In the genomic region with DNA sequence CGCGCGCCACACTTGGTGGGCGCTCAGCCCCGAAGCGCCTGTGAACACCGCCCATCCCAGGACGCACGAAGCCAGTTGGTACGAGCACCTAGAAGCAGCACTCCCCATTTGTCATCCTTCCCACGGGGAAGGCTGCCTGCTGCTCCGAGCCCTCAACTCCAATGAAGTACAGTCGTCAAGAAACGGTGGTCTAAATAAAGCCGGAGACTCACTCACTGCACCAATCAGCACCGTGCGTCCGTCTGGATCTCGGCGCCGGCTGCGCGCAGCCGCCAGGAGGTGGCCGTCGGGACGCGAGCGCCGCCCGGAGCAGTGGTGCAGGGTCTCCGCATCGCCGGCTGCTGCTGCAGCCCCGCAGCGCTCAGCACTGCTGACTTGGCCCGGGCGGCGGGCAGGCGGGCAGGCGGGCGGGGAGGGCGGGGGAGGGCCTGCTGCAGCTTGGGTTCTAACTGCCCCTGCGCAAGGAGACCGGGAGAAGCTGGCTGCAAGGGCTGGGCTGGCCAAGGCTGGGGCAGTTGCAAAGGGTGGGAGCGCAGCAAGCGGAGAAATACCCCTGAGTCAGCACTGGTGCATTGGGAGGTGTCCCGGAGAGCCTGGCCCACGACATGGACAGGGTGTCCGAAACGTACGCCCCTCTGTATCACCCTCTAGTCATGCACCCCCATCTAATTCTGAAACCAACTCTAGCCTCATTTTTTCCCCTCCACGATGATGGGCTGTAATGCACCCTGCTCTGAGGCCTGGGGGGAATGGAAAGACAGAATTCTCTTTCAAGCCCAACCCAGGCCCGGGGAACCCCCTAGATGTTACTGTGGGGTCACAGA, we compare ENCODE assay signal across 8 cellular contexts. TPM values are rescaled to one million over a fixed set of nuclear protein-coding genes. Genes with fewer than 3 reads are reported as not detected.
DNase-seq lines count a peak whose midpoint lies in the region; ATAC-seq and TF ChIP-seq lines count a peak whose summit lies in the region.

No MANE protein-coding gene starts in this region.

- H3K36me3 Mint-ChIP-seq in glutamatergic neuron (ENCODE audit: unreplicated experiment), result no peaks in the 10 kb centered on the region

- intact Hi-C loops in gastrocnemius medialis (cut with DNase I; ENCODE audit: low total_unique reads), result no loop called here

- in situ Hi-C loops in gastrocnemius medialis (cut with MboI; ENCODE audit: low sequenced_read_pairs in 4 of 4), result loop anchor here in 3 of 4 donors (5.0 to 25.0 kb wide), 4 partner anchors 54 to 286 kb away; no protein-coding TSS in a partner anchor

- H3K4me3 Mint-ChIP-seq in glutamatergic neuron (ENCODE audit: unreplicated experiment), result peak overlapping the region; percentile 77

- TF ChIP-seq POLR2A in gastrocnemius medialis (IDR thresholded peaks at IDR 0.05), result peak in 1 of 2 donors; percentile 33

- peaks cover 26% of the 10 kb centered on the region for H3K4me1 Mint-ChIP-seq in glutamatergic neuron (ENCODE audit: low read depth, unreplicated experiment)

- H3K4me3 ChIP-seq in GM06990 (replicated peaks; ENCODE audit: low read depth, low read length) (no peak overlapping the region; the same call in 1 of the 2 replicates), NT2/D1 (ENCODE audit: insufficient read length, low read depth) (no peak overlapping the region), gastrocnemius medialis (peak overlapping the region; percentile 19 to 55 (median 44))

- peaks cover 12% of the 10 kb centered on the region for H3K27me3 Mint-ChIP-seq in glutamatergic neuron (ENCODE audit: unreplicated experiment)

- peaks cover 1% of the 10 kb centered on the region for H3K9me3 Mint-ChIP-seq in glutamatergic neuron (ENCODE audit: unreplicated experiment)

- no peak overlapping the region for H3K27ac ChIP-seq in gastrocnemius medialis

- DNase-seq in GM06990 (ENCODE audit: extremely low read depth, insufficient read length), result no peak
- DNase-seq in NT2/D1 (ENCODE audit: low read depth, low spot score), result no peak
- peak; percentile 84 for DNase-seq in glutamatergic neuron
- DNase-seq in gastrocnemius medialis, result no peak
- no peak for DNase-seq in glomerular visceral epithelial cell (ENCODE audit: extremely low spot score)
- DNase-seq in activated CD4-positive, CD25-positive, alpha-beta regulatory T cell treated with anti-CD3 and anti-CD28 coated beads, Interleukin-2, amount 50 U/mL, for 72 hours, result no peak
- DNase-seq in SHP77 (lab: John Stamatoyannopoulos, UW), result no peak

- H3K36me3 ChIP-seq in GM06990 (ENCODE audit: control insufficient read depth, insufficient read depth, low read length) (no peaks in the 10 kb centered on the region), NT2/D1 (ENCODE audit: insufficient read depth, insufficient read length, low read length) (no peaks in the 10 kb centered on the region), gastrocnemius medialis (no peaks in the 10 kb centered on the region)

- peak; percentile 4 for TF ChIP-seq CTCF in GM06990 (IDR thresholded peaks at IDR 0.05; ENCODE audit: insufficient read depth, low read length, poor library complexity, severe bottlenecking)
- TF ChIP-seq CTCF in glutamatergic neuron (IDR thresholded peaks at IDR 0.05; ENCODE audit: partially characterized antibody, unreplicated experiment), result no peak
- TF ChIP-seq CTCF in gastrocnemius medialis (IDR thresholded peaks at IDR 0.05 in 4 of 5, conservative IDR thresholded peaks at IDR 0.05 in 1 of 5), result peak in 3 of 5 experiments; percentile 11 to 41 (median 35)

- H3K9me3 ChIP-seq in NT2/D1 (ENCODE audit: insufficient read depth, low read length) (no peaks in the 10 kb centered on the region), gastrocnemius medialis (no peaks in the 10 kb centered on the region)

- H3K27ac Mint-ChIP-seq in glutamatergic neuron (ENCODE audit: unreplicated experiment), result no peak overlapping the region

- H3K27me3 ChIP-seq in GM06990 (replicated peaks; ENCODE audit: control insufficient read depth, insufficient read depth, low read length) (peaks cover 5% of the 10 kb centered on the region; the same call in 1 of the 2 replicates), NT2/D1 (ENCODE audit: insufficient read depth, insufficient read length) (peaks cover 72% of the 10 kb centered on the region), gastrocnemius medialis (peaks cover 29 to 44% (median 34%) of the 10 kb centered on the region in 3 donors)

- peak overlapping the region; percentile 36 for H3K9ac ChIP-seq in NT2/D1 (ENCODE audit: insufficient read length, low read depth)

- peak; percentile 23 to 34 for ATAC-seq in gastrocnemius medialis
- ATAC-seq in GM19463 (IDR thresholded peaks at IDR 0.05; ENCODE audit: unreplicated experiment), result no peak

- H3K4me1 ChIP-seq in NT2/D1 (ENCODE audit: insufficient read depth, insufficient read length), result peaks cover 6% of the 10 kb centered on the region
- peaks cover 26 to 39% of the 10 kb centered on the region in 2 donors for H3K4me1 ChIP-seq in gastrocnemius medialis

RNA-seq across cellular contexts. Expression of a gene that starts 35.8 kb away (rescaled TPM):
- total RNA-seq in glutamatergic neuron (ENCODE audit: unreplicated experiment) (5.0 TPM), gastrocnemius medialis (10 to 100 TPM; 37.3 to 65.1 (median 44.4) TPM)

Comparison
In these comparisons a context has a peak if more than half of its experiments do, and no peak if none do; other contexts are left out.
1. H3K4me3 ChIP-seq: peak in gastrocnemius medialis (4 of 4); none in GM06990 (single experiment) and NT2/D1 (single experiment).